ENCODE assay signal across 9 cellular contexts in genomic region chr12:16349132-16349463, GRCh38. TPM values are rescaled to one million over a fixed set of nuclear protein-coding genes. Genes with fewer than 3 reads are reported as not detected.
DNase-seq lines count a peak whose midpoint lies in the region; ATAC-seq and TF ChIP-seq lines count a peak whose summit lies in the region.
"Had no signal": no experiment of that assay in that cellular context is flagged by ENCODE, and none has a peak within 500 bp of the region (broad histone marks: within the 10 kb centered on the region; RNA-seq: fewer than 3 reads in every experiment).

No MANE protein-coding gene starts in this region.

- peak; percentile 30 for ATAC-seq in HG03139 (IDR thresholded peaks at IDR 0.05; ENCODE audit: unreplicated experiment)

- no peaks in the 10 kb centered on the region for H3K9me3 Mint-ChIP-seq in activated CD4-positive, alpha-beta T cell treated with anti-CD3 and anti-CD28 coated beads, Interleukin-2, amount 10 ng/mL, durations not matched to agents 24 days and 14 days
- H3K9me3 Mint-ChIP-seq: memory B cell had no signal

- H3K4me3 ChIP-seq in astrocyte of the spinal cord (ENCODE audit: low read depth, low read length) (peak overlapping the region; percentile 43), thyroid gland (replicated peaks in 1 of 3) (peak overlapping the region in 2 of 3 donors; percentile 40 to 47), Karpas-422 (ENCODE audit: low read length) (no peak overlapping the region)

- H3K27ac ChIP-seq in thyroid gland (peak overlapping the region; percentile 80 to 93 (median 93)), Karpas-422 (ENCODE audit: low read length) (no peak overlapping the region)

- no peak overlapping the region for H2AFZ ChIP-seq in Karpas-422 (ENCODE audit: low read length)

- peaks cover 5% of the 10 kb centered on the region for H3K27me3 Mint-ChIP-seq in activated CD4-positive, alpha-beta T cell treated with anti-CD3 and anti-CD28 coated beads, Interleukin-2, amount 10 ng/mL, durations not matched to agents 24 days and 14 days

- H3K27ac Mint-ChIP-seq in activated CD4-positive, alpha-beta T cell treated with anti-CD3 and anti-CD28 coated beads, Interleukin-2, amount 10 ng/mL, durations not matched to agents 24 days and 14 days: no peak overlapping the region
- H3K27ac Mint-ChIP-seq: memory B cell had no signal

- H3K9me2 ChIP-seq in Karpas-422 (replicated peaks; ENCODE audit: insufficient read depth, low read length): no peaks in the 10 kb centered on the region

- H3K4me3 Mint-ChIP-seq in activated CD4-positive, alpha-beta T cell treated with anti-CD3 and anti-CD28 coated beads, Interleukin-2, amount 10 ng/mL, durations not matched to agents 24 days and 14 days: no peak overlapping the region
- H3K4me3 Mint-ChIP-seq: memory B cell had no signal

- DNase-seq in EH (ENCODE audit: low read depth) (peak; percentile 96), astrocyte of the spinal cord (ENCODE audit: low read depth, low spot score) (peak; percentile 91), iPS-NIHi7 (ENCODE audit: extremely low spot score) (peak; percentile 11), thyroid gland (peak; percentile 71 to 75), Karpas-422 (no peak)
- DNase-seq in activated CD4-positive, alpha-beta T cell treated with anti-CD3 and anti-CD28 coated beads, Interleukin-2, amount 10 ng/mL, durations not matched to agents 24 days and 14 days: no peak
- no peak for DNase-seq in effector CD4-positive, alpha-beta T cell

- WGBS in thyroid gland, 2 donors: 30 to 36% methylated on average over 3 of the region's 3 CpGs

- H3K36me3 Mint-ChIP-seq in activated CD4-positive, alpha-beta T cell treated with anti-CD3 and anti-CD28 coated beads, Interleukin-2, amount 10 ng/mL, durations not matched to agents 24 days and 14 days (ENCODE audit: low read depth): no peaks in the 10 kb centered on the region
- H3K36me3 Mint-ChIP-seq: memory B cell had no signal

- no peaks in the 10 kb centered on the region for H3K79me2 ChIP-seq in Karpas-422 (ENCODE audit: low read length)

- H3K36me3 ChIP-seq in thyroid gland (peaks cover 0 to 1% of the 10 kb centered on the region in 2 donors), Karpas-422 (ENCODE audit: insufficient read depth, low read length) (no peaks in the 10 kb centered on the region)

- in situ Hi-C loops in astrocyte of the spinal cord (cut with HindIII; ENCODE audit: low sequenced_read_pairs): no loop called here

- no peaks in the 10 kb centered on the region for H4K20me1 ChIP-seq in Karpas-422 (ENCODE audit: insufficient read depth, low read depth, low read length)

- H3K4me2 ChIP-seq in Karpas-422 (ENCODE audit: low read depth, low read length, poor library complexity, severe bottlenecking): no peak overlapping the region

- no peak overlapping the region for H3K9ac ChIP-seq in Karpas-422 (ENCODE audit: low read length)

- H3K9me3 ChIP-seq in thyroid gland (no peaks in the 10 kb centered on the region), Karpas-422 (ENCODE audit: low read length) (no peaks in the 10 kb centered on the region)

- no peak for TF ChIP-seq POLR2A in thyroid gland (IDR thresholded peaks at IDR 0.05)

- no peaks in the 10 kb centered on the region for H3K4me1 Mint-ChIP-seq in activated CD4-positive, alpha-beta T cell treated with anti-CD3 and anti-CD28 coated beads, Interleukin-2, amount 10 ng/mL, durations not matched to agents 24 days and 14 days
- H3K4me1 Mint-ChIP-seq: memory B cell had no signal

- H3K27me3 ChIP-seq in thyroid gland (no peaks in the 10 kb centered on the region), Karpas-422 (ENCODE audit: low read length) (no peaks in the 10 kb centered on the region)

- H3K4me1 ChIP-seq in thyroid gland (peaks cover 27 to 33% of the 10 kb centered on the region in 2 donors), Karpas-422 (ENCODE audit: low read length) (peaks cover 8% of the 10 kb centered on the region; the same call in 1 of the 2 replicates)

- intact Hi-C loops in thyroid gland (cut with DNase I): no loop called here
- intact Hi-C loops in activated CD4-positive, alpha-beta T cell treated with anti-CD3 and anti-CD28 coated beads, Interleukin-2, amount 10 ng/mL, durations not matched to agents 24 days and 14 days (cut with micrococcal nuclease): no loop called here

- TF ChIP-seq CTCF in astrocyte of the spinal cord (IDR thresholded peaks at IDR 0.05; ENCODE audit: low read depth, low read length): no peak
- TF ChIP-seq CTCF in thyroid gland (IDR thresholded peaks at IDR 0.05): no peak

RNA-seq across cellular contexts. Expression of gene MGST1, which starts 1.7 kb away (rescaled TPM):
- 100 to 1,000 TPM; 454 to 666 (median 594) TPM for total RNA-seq in thyroid gland
- 1.2 TPM in 1 of 2 replicates, not detected in the other for total RNA-seq in activated CD4-positive, alpha-beta T cell treated with anti-CD3 and anti-CD28 coated beads, Interleukin-2, amount 10 ng/mL, durations not matched to agents 24 days and 14 days
- total RNA-seq in Karpas-422 (2014; rRNA removed; shearing (Covaris generic); ENCODE audit: low replicate concordance): not detected in 2 replicates

Comparison
In these comparisons a context has a peak if more than half of its experiments do, and no peak if none do; other contexts are left out.
1. DNase-seq: peak in EH (single experiment), astrocyte of the spinal cord (single experiment), iPS-NIHi7 (single experiment) and thyroid gland (2 of 2); none in activated CD4-positive, alpha-beta T cell treated with anti-CD3 and anti-CD28 coated beads, Interleukin-2, amount 10 ng/mL, durations not matched to agents 24 days and 14 days (single experiment), Karpas-422 (single experiment) and effector CD4-positive, alpha-beta T cell (single experiment).
2. RNA of gene MGST1, which starts 1.7 kb away (total RNA-seq): 454 to 666 TPM in thyroid gland; 1.2 TPM in activated CD4-positive, alpha-beta T cell treated with anti-CD3 and anti-CD28 coated beads, Interleukin-2, amount 10 ng/mL, durations not matched to agents 24 days and 14 days and not detected in Karpas-422; every median in the first group is over 100 times any median in the second.